ENCODE assay signal across 9 cellular contexts in genomic region chr12:96500686-96501085, GRCh38. TPM values are rescaled to one million over a fixed set of nuclear protein-coding genes. Genes with fewer than 3 reads are reported as not detected.
A peak's percentile ranks its signal among the peaks of the same experiment; 100 is the strongest.
DNase-seq lines count a peak whose midpoint lies in the region; ATAC-seq lines count a peak whose summit lies in the region.
"Had no signal": no experiment of that assay in that cellular context is flagged by ENCODE, and none has a peak within 500 bp of the region (broad histone marks: within the 10 kb centered on the region; RNA-seq: fewer than 3 reads in every experiment).

No MANE protein-coding gene starts in this region.

- peaks cover 37% of the 10 kb centered on the region for H3K4me1 Mint-ChIP-seq in activated naive CD8-positive, alpha-beta T cell treated with anti-CD3 and anti-CD28 coated beads, Interleukin-2, amount 50 U/mL, for 24 hours

- peak overlapping the region; percentile 39 for H3K27ac ChIP-seq in mesodermal cell (ENCODE audit: low read depth, low read length, severe bottlenecking)

- no peaks in the 10 kb centered on the region for H3K36me3 ChIP-seq in mesodermal cell (ENCODE audit: control insufficient read depth, insufficient read depth, low read length)

- DNase-seq in EL, result peak; percentile 32
- DNase-seq in activated naive CD8-positive, alpha-beta T cell treated with anti-CD3 and anti-CD28 coated beads, Interleukin-2, amount 50 U/mL, for 24 hours, result no peak
- DNase-seq in NAMALWA (ENCODE audit: low spot score), result no peak
- no peak for DNase-seq in UCSD-AML1 (lab: John Stamatoyannopoulos, UW; ENCODE audit: unreplicated experiment)
- no peak for DNase-seq in ureter (ENCODE audit: low spot score)
- DNase-seq: naive B cell had no signal

- no peaks in the 10 kb centered on the region for H3K9me3 Mint-ChIP-seq in activated naive CD8-positive, alpha-beta T cell treated with anti-CD3 and anti-CD28 coated beads, Interleukin-2, amount 50 U/mL, for 24 hours
- H3K9me3 Mint-ChIP-seq: naive B cell had no signal

- H3K4me1 ChIP-seq in mesodermal cell (ENCODE audit: control insufficient read depth, insufficient read depth, low read length, poor library complexity, severe bottlenecking), result peaks cover 16% of the 10 kb centered on the region

- WGBS in mesodermal cell (ENCODE audit: insufficient coverage in 2 of 2), 2 experiments, result 100% methylated on average over 1 to 2 of the region's 3 CpGs

- H3K4me3 Mint-ChIP-seq in activated naive CD8-positive, alpha-beta T cell treated with anti-CD3 and anti-CD28 coated beads, Interleukin-2, amount 50 U/mL, for 24 hours, result no peak overlapping the region

- no peak overlapping the region for H3K4me3 ChIP-seq in mesodermal cell (ENCODE audit: extremely low read depth, insufficient read depth, low read length, poor library complexity, severe bottlenecking)

- ATAC-seq in HG03354 (IDR thresholded peaks at IDR 0.05; ENCODE audit: poor library complexity, severe bottlenecking, unreplicated experiment) (peak; percentile 23), GM19395 (IDR thresholded peaks at IDR 0.05; ENCODE audit: unreplicated experiment) (no peak)
- no peak for ATAC-seq in activated naive CD8-positive, alpha-beta T cell treated with anti-CD3 and anti-CD28 coated beads, Interleukin-2, amount 50 U/mL, for 24 hours

- H3K9me3 ChIP-seq in mesodermal cell (ENCODE audit: control insufficient read depth, low read length), result no peaks in the 10 kb centered on the region

- H3K27me3 Mint-ChIP-seq in activated naive CD8-positive, alpha-beta T cell treated with anti-CD3 and anti-CD28 coated beads, Interleukin-2, amount 50 U/mL, for 24 hours, result no peaks in the 10 kb centered on the region
- H3K27me3 Mint-ChIP-seq: naive B cell had no signal

- peak overlapping the region; percentile 87 for H3K27ac Mint-ChIP-seq in activated naive CD8-positive, alpha-beta T cell treated with anti-CD3 and anti-CD28 coated beads, Interleukin-2, amount 50 U/mL, for 24 hours

- no peaks in the 10 kb centered on the region for H3K36me3 Mint-ChIP-seq in activated naive CD8-positive, alpha-beta T cell treated with anti-CD3 and anti-CD28 coated beads, Interleukin-2, amount 50 U/mL, for 24 hours (ENCODE audit: low read depth)
- H3K36me3 Mint-ChIP-seq: naive B cell had no signal

RNA-seq across cellular contexts. Expression of gene CFAP54, which starts 11.3 kb away (rescaled TPM):
- polyA plus RNA-seq in mesodermal cell (2013, experiment 1 of 2), result 0.41 TPM
- 0.81 TPM for polyA plus RNA-seq in mesodermal cell (2013, experiment 2 of 2)
- 2.6 TPM for total RNA-seq in ureter
